ENCODE assay signal across 22 cellular contexts in genomic region chr7:64655811-64656210, GRCh38. TPM values are rescaled to one million over a fixed set of nuclear protein-coding genes. Genes with fewer than 3 reads are reported as not detected.
DNase-seq lines count a peak whose midpoint lies in the region; ATAC-seq, FAIRE-seq and TF ChIP-seq lines count a peak whose summit lies in the region.
"Had no signal": no experiment of that assay in that cellular context is flagged by ENCODE, and none has a peak within 500 bp of the region (broad histone marks: within the 10 kb centered on the region; RNA-seq: fewer than 3 reads in every experiment).

No MANE protein-coding gene starts in this region.

- TF ChIP-seq EP300 in K562 (IDR thresholded peaks at IDR 0.05; ENCODE audit: low read length): no peak
- TF ChIP-seq EP300 in SK-N-SH (IDR thresholded peaks at IDR 0.05; ENCODE audit: borderline replicate concordance in 1 of 2, low read depth in 1 of 2, low read length in 1 of 2): no peak

- H3K4me1 ChIP-seq in K562 (replicated peaks in 1 of 2; ENCODE audit: control insufficient read depth in 2 of 2, insufficient read depth in 2 of 2, low read length in 2 of 2) (no peaks in the 10 kb centered on the region), SK-N-SH (ENCODE audit: control insufficient read depth in 1 of 2, insufficient read depth in 2 of 2, low read depth in 1 of 2, low read length in 1 of 2) (no peaks in the 10 kb centered on the region), psoas muscle (no peaks in the 10 kb centered on the region)
- H3K4me1 ChIP-seq: BLaER1, Caco-2 had no signal

- TF ChIP-seq CTCF in K562 (IDR thresholded peaks at IDR 0.05 in 2 of 3, conservative IDR thresholded peaks at IDR 0.05 in 1 of 3; ENCODE audit: insufficient read depth in 2 of 3, low read depth in 1 of 3, low read length in 3 of 3) (no peak), osteocyte (IDR thresholded peaks at IDR 0.05) (no peak), SK-N-SH (IDR thresholded peaks at IDR 0.05) (no peak), psoas muscle (IDR thresholded peaks at IDR 0.05) (no peak)

- CTCF ChIA-PET in K562 (lab: Yijun Ruan, JAX; ENCODE audit: low intra/inter-chr PET ratio) (no interaction called here), SK-N-SH (lab: Yijun Ruan, JAX) (no interaction called here)

- H4K20me1 ChIP-seq in K562 (replicated peaks; ENCODE audit: control insufficient read depth, insufficient read depth, low read length) (no peaks in the 10 kb centered on the region), SK-N-SH (ENCODE audit: insufficient read depth) (no peaks in the 10 kb centered on the region)
- H4K20me1 ChIP-seq: BLaER1 had no signal

- H3K27ac Mint-ChIP-seq in osteocyte (ENCODE audit: unreplicated experiment): no peak overlapping the region
- H3K27ac Mint-ChIP-seq: B cell; CD4-positive, CD25-positive, alpha-beta regulatory T cell; CD8-positive, alpha-beta T cell; GM23338; H9 had no signal

- no peak for DNase-seq in K562 (ENCODE audit: extremely low read depth in 1 of 4, low spot score in 3 of 4)
- peak; percentile 21 for DNase-seq in left lobe of liver (ENCODE audit: low spot score)
- DNase-seq in osteocyte (ENCODE audit: extremely low spot score, unreplicated experiment): peak; percentile 40
- peak; percentile 3 for DNase-seq in ureter (ENCODE audit: low spot score)
- DNase-seq in SK-N-SH: no peak
- no peak for DNase-seq in psoas muscle
- DNase-seq in NCI-H146 treated with DMSO at 0.1 percent for 48 hours (lab: John Stamatoyannopoulos, UW; ENCODE audit: unreplicated experiment): no peak
- DNase-seq in activated T-cell treated with anti-CD3 and anti-CD28 coated beads, Interleukin-2, amount 50 U/mL, for 4 hours: no peak
- DNase-seq: Caco-2; CD4-positive, CD25-positive, alpha-beta regulatory T cell; DMS153; EL; GDM1; H9 had no signal

- intact Hi-C loops in K562 (cut with micrococcal nuclease): no loop called here
- intact Hi-C loops in psoas muscle (cut with DNase I): no loop called here

- H2AFZ ChIP-seq in K562 (ENCODE audit: low read depth, low read length): no peak overlapping the region
- H2AFZ ChIP-seq in SK-N-SH (ENCODE audit: low read depth): no peak overlapping the region
- H2AFZ ChIP-seq: GM23338 had no signal

- H3K9ac ChIP-seq in K562 (ENCODE audit: insufficient read depth in 1 of 2, low read depth in 2 of 2, low read length in 2 of 2): no peak overlapping the region
- no peak overlapping the region for H3K9ac ChIP-seq in SK-N-SH
- H3K9ac ChIP-seq: BLaER1 had no signal

- H3K4me1 Mint-ChIP-seq in osteocyte (ENCODE audit: unreplicated experiment): no peaks in the 10 kb centered on the region
- H3K4me1 Mint-ChIP-seq in activated T-cell treated with anti-CD3 and anti-CD28 coated beads, Interleukin-2, amount 50 U/mL, for 4 hours (ENCODE audit: low read depth): no peaks in the 10 kb centered on the region
- H3K4me1 Mint-ChIP-seq: B cell, GM23338, H9 had no signal

- no peak overlapping the region for H3K27ac ChIP-seq in K562 (ENCODE audit: extremely low read depth, low read depth, low read length)
- no peak overlapping the region for H3K27ac ChIP-seq in SK-N-SH (ENCODE audit: low read depth in 2 of 2, low read length in 1 of 2)
- H3K27ac ChIP-seq in psoas muscle: no peak overlapping the region
- H3K27ac ChIP-seq: BLaER1, C4-2B had no signal

- H3K4me2 ChIP-seq in K562 (ENCODE audit: insufficient read depth, low read length) (no peak overlapping the region), SK-N-SH (no peak overlapping the region)
- H3K4me2 ChIP-seq: BLaER1, GM23338 had no signal

- H3K79me2 ChIP-seq in K562 (ENCODE audit: control insufficient read depth, insufficient read depth, low read length): no peaks in the 10 kb centered on the region
- no peaks in the 10 kb centered on the region for H3K79me2 ChIP-seq in SK-N-SH (ENCODE audit: insufficient read depth)

- 12% methylated on average over 2 of the region's 2 CpGs for WGBS in K562 (ENCODE audit: insufficient coverage, low coverage, missing lambda C conversion rate)
- WGBS in SK-N-SH (ENCODE audit: low lambda C conversion rate): 32% methylated on average over 2 of the region's 2 CpGs
- WGBS in psoas muscle, 3 donors: 49 to 59% (median 51%) methylated on average over 2 of the region's 2 CpGs

- FAIRE-seq in K562 (lab: Jason Lieb, UNC): no peak
- FAIRE-seq: GM12878, GM19239 had no signal

- H3K27me3 ChIP-seq in K562 (ENCODE audit: control insufficient read depth in 2 of 2, insufficient read depth in 2 of 2, low read length in 2 of 2) (no peaks in the 10 kb centered on the region), SK-N-SH (ENCODE audit: insufficient read depth) (no peaks in the 10 kb centered on the region), psoas muscle (ENCODE audit: insufficient read depth in 3 of 3, low read length in 2 of 3) (no peaks in the 10 kb centered on the region)
- H3K27me3 ChIP-seq: BLaER1 had no signal

- in situ Hi-C loops in K562 (cut with MboI): no loop called here

- no peaks in the 10 kb centered on the region for H3K9me2 ChIP-seq in SK-N-SH

- TF ChIP-seq POLR2A in K562 (conservative IDR thresholded peaks at IDR 0.05): no peak

- H3K36me3 ChIP-seq in K562 (ENCODE audit: control insufficient read depth, insufficient read depth, low read length) (no peaks in the 10 kb centered on the region), SK-N-SH (replicated peaks in 1 of 2; ENCODE audit: control insufficient read depth in 1 of 2, insufficient read depth in 2 of 2, low read length in 1 of 2) (no peaks in the 10 kb centered on the region), psoas muscle (ENCODE audit: insufficient read depth in 1 of 2, low read depth in 1 of 2) (no peaks in the 10 kb centered on the region)
- H3K36me3 ChIP-seq: BLaER1 had no signal

- peaks cover 24% of the 10 kb centered on the region for H3K9me3 Mint-ChIP-seq in osteocyte (ENCODE audit: unreplicated experiment)
- H3K9me3 Mint-ChIP-seq in activated T-cell treated with anti-CD3 and anti-CD28 coated beads, Interleukin-2, amount 50 U/mL, for 4 hours: no peaks in the 10 kb centered on the region
- H3K9me3 Mint-ChIP-seq: CD8-positive, alpha-beta T cell had no signal

- no peaks in the 10 kb centered on the region for H3K36me3 Mint-ChIP-seq in osteocyte (ENCODE audit: unreplicated experiment)
- no peaks in the 10 kb centered on the region for H3K36me3 Mint-ChIP-seq in activated T-cell treated with anti-CD3 and anti-CD28 coated beads, Interleukin-2, amount 50 U/mL, for 4 hours (ENCODE audit: insufficient read depth)
- H3K36me3 Mint-ChIP-seq: CD8-positive, alpha-beta T cell had no signal

- ATAC-seq in K562: no peak
- no peak for ATAC-seq in left lobe of liver
- ATAC-seq in psoas muscle: no peak
- ATAC-seq in activated T-cell treated with anti-CD3 and anti-CD28 coated beads, Interleukin-2, amount 50 U/mL, for 4 hours: no peak
- ATAC-seq: CD8-positive, alpha-beta T cell; GM12878; GM23338; HCT116 had no signal

- no peaks in the 10 kb centered on the region for H3K27me3 Mint-ChIP-seq in osteocyte (ENCODE audit: unreplicated experiment)
- H3K27me3 Mint-ChIP-seq in activated T-cell treated with anti-CD3 and anti-CD28 coated beads, Interleukin-2, amount 50 U/mL, for 4 hours (ENCODE audit: low read depth): no peaks in the 10 kb centered on the region
- H3K27me3 Mint-ChIP-seq: B cell; CD4-positive, CD25-positive, alpha-beta regulatory T cell had no signal

- no peaks in the 10 kb centered on the region; the same call in 1 of the 2 replicates for H3K9me3 ChIP-seq in K562 (replicated peaks; ENCODE audit: control insufficient read depth, insufficient read depth, low read depth, low read length)
- no peaks in the 10 kb centered on the region for H3K9me3 ChIP-seq in SK-N-SH
- H3K9me3 ChIP-seq in psoas muscle: no peaks in the 10 kb centered on the region
- H3K9me3 ChIP-seq: Caco-2 had no signal

- BruUV-seq in K562 (replicated peaks; lab: Mats Ljungman, UMichigan): no TSS peak

- H3K4me3 ChIP-seq in K562 (no peak overlapping the region), SK-N-SH (ENCODE audit: low read depth in 2 of 2, low read length in 1 of 2) (no peak overlapping the region), psoas muscle (no peak overlapping the region)
- H3K4me3 ChIP-seq: BLaER1, GM12878, GM23338 had no signal

- no peak for TF ChIP-seq RAD21 in K562 (CRISPR knock-in tag; conservative IDR thresholded peaks at IDR 0.05 in 1 of 2, IDR thresholded peaks at IDR 0.05 in 1 of 2)
- no peak for TF ChIP-seq RAD21 in SK-N-SH (IDR thresholded peaks at IDR 0.05; ENCODE audit: low read length)

- POLR2A ChIA-PET in K562 (lab: Yijun Ruan, JAX): interaction anchor here (0.6 kb wide), 1 partner anchor 62 kb away, joined by 3 read pairs; no protein-coding TSS in a partner anchor
- POLR2A ChIA-PET in SK-N-SH (lab: Yijun Ruan, JAX): no interaction called here

- no peaks in the 10 kb centered on the region for H3F3A ChIP-seq in SK-N-SH (replicated peaks; ENCODE audit: insufficient read depth)

- no peak overlapping the region for H3K4me3 Mint-ChIP-seq in osteocyte (ENCODE audit: unreplicated experiment)
- H3K4me3 Mint-ChIP-seq in activated T-cell treated with anti-CD3 and anti-CD28 coated beads, Interleukin-2, amount 50 U/mL, for 4 hours: no peak overlapping the region
- H3K4me3 Mint-ChIP-seq: B cell; CD4-positive, CD25-positive, alpha-beta regulatory T cell; CD8-positive, alpha-beta T cell; GM23338; H9 had no signal

- no peaks in the 10 kb centered on the region for H3K9me1 ChIP-seq in K562 (ENCODE audit: control insufficient read depth, insufficient read depth, low read length)

RNA-seq across cellular contexts. Expression of gene ZNF107, which starts 10.1 kb away (rescaled TPM):
- total RNA-seq in K562 (2011; cell fraction: chromatin; rRNA removed; ENCODE audit: low replicate concordance): 13.9 and 28.5 TPM in 2 replicates
- 6.3 and 10.4 TPM in 2 replicates for total RNA-seq in K562 (2011; cell fraction: nucleolus; rRNA removed)
- 14.0 and 20.2 TPM in 2 replicates for total RNA-seq in K562 (2011; cell fraction: nucleoplasm; rRNA removed)
- total RNA-seq in K562 (2014; rRNA removed): 5.3 and 7.1 TPM in 2 replicates
- total RNA-seq in K562 (2014; rRNA removed; fragmentation: Illumina TruSeq; extraction: Trizol): 13.2 and 14.5 TPM in 2 replicates
- 14.1 and 14.2 TPM in 2 replicates for total RNA-seq in K562 (2015; rRNA removed; fragmentation: Illumina TruSeq; extraction: Trizol)
- total RNA-seq in K562 (2021): 7.7 and 7.9 TPM in 2 replicates
- polyA plus RNA-seq in K562 (2011; rRNA removed): 5.7 and 6.7 TPM in 2 replicates
- 2.7 and 3.2 TPM in 2 replicates for polyA plus RNA-seq in K562 (2011; cell fraction: cytosol; rRNA removed)
- 6.6 and 8.4 TPM in 2 replicates for polyA plus RNA-seq in K562 (2011; cell fraction: nucleus; rRNA removed)
- polyA plus RNA-seq in K562 (2012): 4.3 and 5.9 TPM in 2 replicates
- 9.8 and 13.1 TPM in 2 replicates for polyA plus RNA-seq in K562 (2014; fragmentation: Illumina TruSeq; extraction: Trizol)
- 1 to 10 TPM; 2.4 to 4.5 TPM for polyA plus RNA-seq in K562 (2014; fragmentation: Nextera tagmentation; extraction: Ambion mirVana)
- 8.9 and 9.3 TPM in 2 replicates for polyA plus RNA-seq in K562 (2014; rRNA removed)
- polyA minus RNA-seq in K562 (2011; rRNA and poly(A)+ RNA removed): 10.5 and 12.3 TPM in 2 replicates
- 2.3 and 6.4 TPM in 2 replicates for polyA minus RNA-seq in K562 (2011; cell fraction: cytosol; rRNA and poly(A)+ RNA removed)
- polyA minus RNA-seq in K562 (2011; cell fraction: nucleus; rRNA and poly(A)+ RNA removed): 7.1 and 8.9 TPM in 2 replicates
- 0.70 TPM for total RNA-seq in left lobe of liver
- 2.4 and 2.6 TPM in 2 replicates for total RNA-seq in osteocyte
- 13.8 TPM for total RNA-seq in ureter
- polyA plus RNA-seq in SK-N-SH (2012; rRNA removed): 1.9 and 2.0 TPM in 2 replicates
- 1.9 and 2.4 TPM in 2 replicates for polyA plus RNA-seq in SK-N-SH (2012; cell fraction: cytosol; rRNA removed)
- 5.0 and 5.8 TPM in 2 replicates for polyA plus RNA-seq in SK-N-SH (2012; cell fraction: nucleus; rRNA removed)
- 1 to 10 TPM in 3 of 4 donors, under 1 TPM in 1; 0.91 to 1.4 (median 1.2) TPM for total RNA-seq in psoas muscle
- 1 to 10 TPM in 1 of 3 donors, under 1 TPM in 2; 0.38 to 1.4 (median 0.41) TPM for polyA plus RNA-seq in psoas muscle
- 10 to 100 TPM; 10.2 to 12.9 (median 10.5) TPM for total RNA-seq in activated T-cell treated with anti-CD3 and anti-CD28 coated beads, Interleukin-2, amount 50 U/mL, for 4 hours

Comparison
In these comparisons a context has a peak if more than half of its experiments do, and no peak if none do; other contexts are left out.
1. DNase-seq: peak in left lobe of liver (single experiment), osteocyte (single experiment) and ureter (single experiment); none in K562 (0 of 4), SK-N-SH (single experiment), psoas muscle (0 of 2), NCI-H146 treated with DMSO at 0.1 percent for 48 hours (single experiment) and activated T-cell treated with anti-CD3 and anti-CD28 coated beads, Interleukin-2, amount 50 U/mL, for 4 hours (single experiment).